In the genomic region with DNA sequence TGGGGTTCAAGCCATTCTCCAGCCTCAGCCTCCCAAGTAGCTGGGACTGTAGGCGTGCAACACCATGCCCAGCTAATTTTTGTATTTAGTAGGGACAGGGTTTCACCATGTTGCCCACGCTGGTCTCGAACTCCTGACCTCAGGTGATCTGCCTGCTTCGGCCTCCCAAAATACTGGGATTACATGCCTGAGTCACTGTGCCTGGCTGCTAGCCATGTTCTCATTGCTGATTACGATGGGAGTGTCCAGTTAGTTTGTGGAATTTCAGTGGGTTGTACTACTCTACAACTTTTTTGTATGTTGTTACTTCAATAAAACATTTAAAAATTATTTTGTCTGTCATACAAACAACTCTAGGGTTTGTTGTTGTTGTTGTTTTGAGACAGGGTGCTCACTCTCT, we compare ENCODE assay signal across 17 cellular contexts. TPM values are rescaled to one million over a fixed set of nuclear protein-coding genes. Genes with fewer than 3 reads are reported as not detected.
DNase-seq lines count a peak whose midpoint lies in the region; ATAC-seq, FAIRE-seq and TF ChIP-seq lines count a peak whose summit lies in the region.
"Had no signal": no experiment of that assay in that cellular context is flagged by ENCODE, and none has a peak within 500 bp of the region (broad histone marks: within the 10 kb centered on the region; RNA-seq: fewer than 3 reads in every experiment).

No MANE protein-coding gene starts in this region.

- H3K4me1 ChIP-seq in HCT116 (ENCODE audit: control insufficient read depth in 1 of 2, insufficient read depth in 2 of 2, low read length in 2 of 2) (peaks cover 12 to 27% of the 10 kb centered on the region in 2 experiments), astrocyte (ENCODE audit: insufficient read depth, low read length) (peaks cover 6% of the 10 kb centered on the region)

- no peak overlapping the region for H3K4me3 Mint-ChIP-seq in astrocyte (ENCODE audit: unreplicated experiment)
- H3K4me3 Mint-ChIP-seq: activated CD4-positive, alpha-beta T cell treated with anti-CD3 and anti-CD28 coated beads, Interleukin-2, amount 10 ng/mL, durations not matched to agents 24 days and 14 days; immature natural killer cell had no signal

- no peaks in the 10 kb centered on the region for H3K36me3 Mint-ChIP-seq in astrocyte (ENCODE audit: low read depth, unreplicated experiment)
- H3K36me3 Mint-ChIP-seq: immature natural killer cell had no signal

- H3K4me2 ChIP-seq in HCT116 (ENCODE audit: low read length) = peak overlapping the region; percentile 44
- no peak overlapping the region for H3K4me2 ChIP-seq in astrocyte (ENCODE audit: low read length)
- H3K4me2 ChIP-seq: smooth muscle cell had no signal

- H3K27ac Mint-ChIP-seq in astrocyte (ENCODE audit: unreplicated experiment) = no peak overlapping the region
- H3K27ac Mint-ChIP-seq: activated CD4-positive, alpha-beta T cell treated with anti-CD3 and anti-CD28 coated beads, Interleukin-2, amount 10 ng/mL, durations not matched to agents 24 days and 14 days had no signal

- H4K20me1 ChIP-seq in HCT116 (ENCODE audit: insufficient read depth) (no peaks in the 10 kb centered on the region), astrocyte (ENCODE audit: insufficient read depth, low read length) (no peaks in the 10 kb centered on the region)

- RAD21 ChIA-PET in HCT116 (lab: Charles Lee; ENCODE audit: low non-redundant PET in 1 of 2, low total read pairs in 2 of 2, uncharacterized antibody in 2 of 2, unreplicated experiment in 2 of 2) = no interaction called here

- DNase-seq in A172 (ENCODE audit: low spot score) (peak; percentile 35), HCT116 (ENCODE audit: low read depth, low spot score) (no peak), astrocyte (ENCODE audit: low read depth) (peak; percentile 47), fibroblast of the aortic adventitia (ENCODE audit: low read depth) (peak; percentile 87), HT-29 (ENCODE audit: low spot score) (no peak), NCI-H1930 (lab: John Stamatoyannopoulos, UW) (no peak), GM10248 (ENCODE audit: extremely low spot score) (no peak)
- DNase-seq: activated CD4-positive, alpha-beta T cell treated with anti-CD3 and anti-CD28 coated beads, Interleukin-2, amount 10 ng/mL, durations not matched to agents 24 days and 14 days; activated T-cell treated with anti-CD3 and anti-CD28 coated beads, Interleukin-2, amount 50 U/mL, for 48 hours; amniotic stem cell; immature natural killer cell; midbrain; NCI-H2029; nucleus accumbens had no signal

- peaks cover 1% of the 10 kb centered on the region for H3K79me2 ChIP-seq in HCT116 (ENCODE audit: insufficient read depth, low read length)
- H3K79me2 ChIP-seq in astrocyte (ENCODE audit: insufficient read depth, low read length) = peaks cover 27% of the 10 kb centered on the region

- H3K27me3 Mint-ChIP-seq in astrocyte (ENCODE audit: low read depth, unreplicated experiment) = no peaks in the 10 kb centered on the region
- H3K27me3 Mint-ChIP-seq: activated CD4-positive, alpha-beta T cell treated with anti-CD3 and anti-CD28 coated beads, Interleukin-2, amount 10 ng/mL, durations not matched to agents 24 days and 14 days had no signal

- TF ChIP-seq POLR2A in HCT116 (IDR thresholded peaks at IDR 0.05; ENCODE audit: borderline replicate concordance, extremely low read depth, insufficient read depth, insufficient read length) = no peak

- no peak for TF ChIP-seq CTCF in HCT116 (IDR thresholded peaks at IDR 0.05 in 2 of 3, conservative IDR thresholded peaks at IDR 0.05 in 1 of 3; ENCODE audit: borderline replicate concordance in 1 of 3, insufficient read depth in 1 of 3, low read depth in 2 of 3, low read length in 2 of 3)
- TF ChIP-seq CTCF in astrocyte (IDR thresholded peaks at IDR 0.05; ENCODE audit: insufficient read depth, low read depth, low read length) = no peak
- TF ChIP-seq CTCF in fibroblast of the aortic adventitia (IDR thresholded peaks at IDR 0.05; ENCODE audit: insufficient read depth, low read length) = no peak
- TF ChIP-seq CTCF in GM10248 (IDR thresholded peaks at IDR 0.05; ENCODE audit: control extremely low read depth, extremely low read depth, low read depth, missing control alignments) = no peak

- H3K9me3 Mint-ChIP-seq in astrocyte (ENCODE audit: unreplicated experiment) = no peaks in the 10 kb centered on the region
- H3K9me3 Mint-ChIP-seq: activated CD4-positive, alpha-beta T cell treated with anti-CD3 and anti-CD28 coated beads, Interleukin-2, amount 10 ng/mL, durations not matched to agents 24 days and 14 days; immature natural killer cell had no signal

- H3K4me3 ChIP-seq in HCT116 (replicated peaks in 1 of 2; ENCODE audit: low read depth in 1 of 2, low read length in 2 of 2) (no peak overlapping the region), astrocyte (ENCODE audit: insufficient read depth, low read depth, low read length) (no peak overlapping the region), fibroblast of the aortic adventitia (ENCODE audit: low read depth, low read length) (no peak overlapping the region)
- H3K4me3 ChIP-seq: smooth muscle cell had no signal

- TF ChIP-seq RAD21 in HCT116 (IDR thresholded peaks at IDR 0.05; ENCODE audit: low read depth) = no peak

- no peak overlapping the region for H3K9ac ChIP-seq in HCT116 (ENCODE audit: low read length)
- no peak overlapping the region for H3K9ac ChIP-seq in astrocyte (ENCODE audit: low read length)

- H3K27ac ChIP-seq in HCT116 (ENCODE audit: low read depth, low read length) (no peak overlapping the region), astrocyte (ENCODE audit: low read depth, low read length) (no peak overlapping the region)

- H3K4me1 Mint-ChIP-seq in astrocyte (ENCODE audit: low read depth, unreplicated experiment) = peaks cover 3% of the 10 kb centered on the region

- H3K36me3 ChIP-seq in HCT116 (ENCODE audit: control insufficient read depth in 1 of 2, insufficient read depth in 2 of 2, low read length in 2 of 2) (no peaks in the 10 kb centered on the region), astrocyte (ENCODE audit: insufficient read depth, low read length) (no peaks in the 10 kb centered on the region)

- H3K9me3 ChIP-seq in HCT116 (ENCODE audit: control insufficient read depth in 1 of 2, insufficient read depth in 1 of 2, low read depth in 1 of 2, low read length in 2 of 2) = no peaks in the 10 kb centered on the region
- H3K9me3 ChIP-seq in astrocyte (ENCODE audit: insufficient read depth, low read depth, low read length) = no peaks in the 10 kb centered on the region

- no TSS peak for BruUV-seq in HCT116 (replicated peaks; lab: Mats Ljungman, UMichigan)

- no peak for FAIRE-seq in astrocyte (lab: Jason Lieb, UNC)
- FAIRE-seq: frontal cortex had no signal

- ATAC-seq in HCT116 (no peak), HG03095 (IDR thresholded peaks at IDR 0.05; ENCODE audit: unreplicated experiment) (no peak)

- no peaks in the 10 kb centered on the region for H3K9me2 ChIP-seq in HCT116 (ENCODE audit: insufficient read depth)

- CTCF ChIA-PET in HCT116 (lab: Charles Lee) = no interaction called here
- CTCF ChIA-PET in GM10248 (lab: Yijun Ruan, JAX) = interaction anchor here (1.0 to 1.2 kb wide), 3 partner anchors 24 to 258 kb away, joined by 3 to 4 read pairs (median 3); a partner anchor contains a TSS

- no peak overlapping the region for H2AFZ ChIP-seq in HCT116 (ENCODE audit: low read depth, low read length, poor library complexity, severe bottlenecking)
- H2AFZ ChIP-seq in astrocyte (ENCODE audit: low read depth, low read length) = no peak overlapping the region

- H3K27me3 ChIP-seq in HCT116 (ENCODE audit: insufficient read depth, low read length) (no peaks in the 10 kb centered on the region), astrocyte (ENCODE audit: insufficient read depth, low read length) (no peaks in the 10 kb centered on the region)

- POLR2A ChIA-PET in HCT116 (lab: Charles Lee) (interaction anchor here (0.6 to 1.0 kb wide), 2 partner anchors 29 to 39 kb away, joined by 3 to 4 read pairs; partner anchors contain the start of gene DPAGT1), GM10248 (lab: Yijun Ruan, JAX) (no interaction called here)

- intact Hi-C loops in HCT116 (cut with micrococcal nuclease) = no loop called here

TF ChIP-seq in HCT116, 20 proteins besides CTCF, POLR2A, EP300 and RAD21 (continues in another document):
- TF ChIP-seq POLR2AphosphoS5 (IDR thresholded peaks at IDR 0.05; ENCODE audit: low read depth, low read length) (no peak), TCF7L2 (IDR thresholded peaks at IDR 0.05; ENCODE audit: borderline replicate concordance, extremely low read depth, insufficient read depth, insufficient read length) (no peak), EGR1 (IDR thresholded peaks at IDR 0.05; ENCODE audit: low read depth) (no peak), EZH2phosphoT487 (IDR thresholded peaks at IDR 0.05; ENCODE audit: borderline replicate concordance) (no peak), ZFX (IDR thresholded peaks at IDR 0.05) (no peak)

RNA-seq across cellular contexts. Expression of gene VPS11, which starts 4.8 kb away (rescaled TPM):
- 13.5 and 16.5 TPM in 2 replicates for total RNA-seq in A172 (2014; rRNA removed; shearing (Covaris generic))
- total RNA-seq in HCT116 (2021; ENCODE audit: unreplicated experiment) = 20.4 TPM
- polyA plus RNA-seq in HCT116 (2012) = 24.5 and 26.4 TPM in 2 replicates
- total RNA-seq in astrocyte = 22.4 and 24.0 TPM in 2 replicates
- 16.8 and 29.4 TPM in 2 replicates for total RNA-seq in fibroblast of the aortic adventitia (ENCODE audit: low replicate concordance)
- 32.6 and 47.8 TPM in 2 replicates for total RNA-seq in HT-29 (2014; rRNA removed; shearing (Covaris generic))

RNA-seq across cellular contexts. Expression of gene HYOU1, which starts 5.8 kb away (rescaled TPM):
- total RNA-seq in A172 (2014; rRNA removed; shearing (Covaris generic)) = 112 and 125 TPM in 2 replicates
- 181 TPM for total RNA-seq in HCT116 (2021; ENCODE audit: unreplicated experiment)
- 163 and 236 TPM in 2 replicates for polyA plus RNA-seq in HCT116 (2012)
- total RNA-seq in astrocyte = 282 and 293 TPM in 2 replicates
- total RNA-seq in fibroblast of the aortic adventitia (ENCODE audit: low replicate concordance) = 117 and 126 TPM in 2 replicates
- 161 TPM in 2 replicates for total RNA-seq in HT-29 (2014; rRNA removed; shearing (Covaris generic))

RNA-seq across cellular contexts. Expression of gene HMBS, which starts 21.9 kb away (rescaled TPM):
- 2.7 and 6.6 TPM in 2 replicates for total RNA-seq in A172 (2014; rRNA removed; shearing (Covaris generic))
- total RNA-seq in HCT116 (2021; ENCODE audit: unreplicated experiment) (69.0 TPM), astrocyte (21.4 and 22.2 TPM in 2 replicates), fibroblast of the aortic adventitia (ENCODE audit: low replicate concordance) (5.3 and 14.9 TPM in 2 replicates)
- polyA plus RNA-seq in HCT116 (2012) = 64.7 and 73.9 TPM in 2 replicates
- total RNA-seq in HT-29 (2014; rRNA removed; shearing (Covaris generic)) = 21.9 and 25.1 TPM in 2 replicates

RNA-seq across cellular contexts. Expression of gene SLC37A4, which starts 32.1 kb away (rescaled TPM):
- 5.0 and 7.5 TPM in 2 replicates for total RNA-seq in A172 (2014; rRNA removed; shearing (Covaris generic))
- 49.8 TPM for total RNA-seq in HCT116 (2021; ENCODE audit: unreplicated experiment)
- 49.7 and 62.0 TPM in 2 replicates for polyA plus RNA-seq in HCT116 (2012)
- total RNA-seq in astrocyte = 8.7 and 11.7 TPM in 2 replicates
- total RNA-seq in fibroblast of the aortic adventitia (ENCODE audit: low replicate concordance) = 13.4 and 15.5 TPM in 2 replicates
- total RNA-seq in HT-29 (2014; rRNA removed; shearing (Covaris generic)) = 41.3 and 45.0 TPM in 2 replicates

RNA-seq across cellular contexts. Expression of gene DPAGT1, which starts 38.9 kb away (rescaled TPM):
- total RNA-seq in A172 (2014; rRNA removed; shearing (Covaris generic)) = 9.8 and 10.5 TPM in 2 replicates
- total RNA-seq in HCT116 (2021; ENCODE audit: unreplicated experiment) = 45.1 TPM
- polyA plus RNA-seq in HCT116 (2012) = 33.2 and 36.2 TPM in 2 replicates
- total RNA-seq in astrocyte = 44.1 and 47.1 TPM in 2 replicates
- 7.0 and 30.5 TPM in 2 replicates for total RNA-seq in fibroblast of the aortic adventitia (ENCODE audit: low replicate concordance)
- total RNA-seq in HT-29 (2014; rRNA removed; shearing (Covaris generic)) = 67.2 and 93.2 TPM in 2 replicates

Comparison
In these comparisons a context has a peak if more than half of its experiments do, and no peak if none do; other contexts are left out.
1. DNase-seq: peak in A172 (single experiment), astrocyte (single experiment) and fibroblast of the aortic adventitia (single experiment); none in HCT116 (single experiment), HT-29 (single experiment), NCI-H1930 (0 of 2) and GM10248 (single experiment).